Comparison of ENCODE assay signal across 8 cellular contexts in the genomic region with DNA sequence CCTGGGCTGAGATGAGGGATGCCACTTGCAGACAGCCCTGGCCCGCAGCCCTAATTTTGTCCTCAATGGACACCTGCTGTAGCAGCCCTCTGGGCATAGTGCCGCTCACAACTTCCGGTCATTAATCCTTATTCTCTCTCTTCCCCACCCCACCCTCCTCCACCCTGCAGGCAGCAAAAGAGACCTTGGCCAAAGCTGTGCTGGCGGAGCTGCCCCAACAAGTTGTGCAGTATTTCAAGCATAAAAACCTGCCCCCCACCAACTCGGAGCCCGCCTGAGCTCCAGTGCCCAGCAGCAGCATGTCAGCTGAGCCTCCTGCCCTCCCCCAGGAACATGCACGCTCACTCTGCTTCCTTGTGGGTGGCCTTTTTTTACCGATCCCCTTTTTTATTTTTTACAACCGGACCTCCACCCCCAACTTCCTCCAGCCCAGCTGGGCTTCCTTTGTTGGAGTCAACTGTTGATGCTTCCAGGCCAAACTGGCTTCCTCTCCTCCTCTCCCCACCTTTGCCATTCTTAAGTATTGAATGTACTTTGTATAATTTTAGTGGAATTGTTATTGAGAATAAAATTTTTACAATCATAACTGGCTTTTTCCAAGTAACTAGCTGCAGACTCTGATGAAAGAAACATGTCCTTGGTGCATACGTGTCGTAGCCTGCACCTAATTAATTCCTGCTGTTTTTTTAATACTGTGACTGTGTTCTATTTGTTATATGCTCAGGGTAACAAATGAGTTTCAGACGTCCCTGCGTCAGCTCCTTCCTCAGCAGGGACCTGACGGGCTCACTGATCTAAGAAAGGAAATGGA. TPM values are rescaled to one million over a fixed set of nuclear protein-coding genes. Genes with fewer than 3 reads are reported as not detected.
A peak's percentile ranks its signal among the peaks of the same experiment; 100 is the strongest.
DNase-seq lines count a peak whose midpoint lies in the region; TF ChIP-seq lines count a peak whose summit lies in the region.

No MANE protein-coding gene starts in this region.

- H3K4me3 ChIP-seq in AG10803 (ENCODE audit: low read length), result no peak overlapping the region
- no peak overlapping the region for H3K4me3 ChIP-seq in smooth muscle cell

- no peak overlapping the region for H3K27ac ChIP-seq in smooth muscle cell (ENCODE audit: low read depth)

- H3K9me3 ChIP-seq in smooth muscle cell (replicated peaks; ENCODE audit: low read depth), result no peaks in the 10 kb centered on the region

- no peak overlapping the region for H3K9ac ChIP-seq in smooth muscle cell (ENCODE audit: low read depth)

- 61% methylated on average over 14 of the region's 14 CpGs for WGBS in smooth muscle cell (ENCODE audit: low lambda C conversion rate)

- no peak overlapping the region for H2AFZ ChIP-seq in smooth muscle cell (ENCODE audit: low read depth)

- peak; percentile 82 for DNase-seq in AG10803 (ENCODE audit: low read depth)
- peak; percentile 18 to 67 for DNase-seq in dermis microvascular lymphatic vessel endothelial cell (ENCODE audit: low read depth in 2 of 2)
- peak; percentile 84 for DNase-seq in mesenteric fat pad (ENCODE audit: low spot score)
- DNase-seq in activated CD4-positive, CD25-positive, alpha-beta regulatory T cell (lab: John Stamatoyannopoulos, UW), result no peak
- no peak for DNase-seq in stimulated activated CD4-positive, alpha-beta T cell treated with anti-CD3 and anti-CD28 coated beads, Interleukin-2, amount 100 ng/mL, for 24 hours
- no peak for DNase-seq in amniotic stem cell (lab: John Stamatoyannopoulos, UW)
- DNase-seq in smooth muscle cell (lab: John Stamatoyannopoulos, UW; ENCODE audit: unreplicated experiment), result no peak

- no peaks in the 10 kb centered on the region for H3K79me2 ChIP-seq in smooth muscle cell (ENCODE audit: low read depth)

- no peaks in the 10 kb centered on the region for H3K36me3 ChIP-seq in smooth muscle cell (ENCODE audit: low read depth)

- H4K20me1 ChIP-seq in smooth muscle cell (ENCODE audit: low read depth), result no peaks in the 10 kb centered on the region

- no peaks in the 10 kb centered on the region for H3F3A ChIP-seq in smooth muscle cell (ENCODE audit: low read depth)

- no peak for TF ChIP-seq CTCF in AG10803 (conservative IDR thresholded peaks at IDR 0.05; ENCODE audit: low read length)
- no peak for TF ChIP-seq CTCF in smooth muscle cell (IDR thresholded peaks at IDR 0.05; ENCODE audit: borderline replicate concordance, insufficient read depth, poor library complexity, severe bottlenecking)

- H3K4me1 ChIP-seq in smooth muscle cell (ENCODE audit: low read depth), result peaks cover 7% of the 10 kb centered on the region

- peak; percentile 13; the same call in 1 of the 2 replicates for TF ChIP-seq RAD21 in Ishikawa (IDR thresholded peaks at IDR 0.05; ENCODE audit: low read depth)

- TF ChIP-seq EP300 in Ishikawa (IDR thresholded peaks at IDR 0.05; ENCODE audit: borderline replicate concordance), result peak; percentile 70; the same call in 1 of the 2 replicates

- no peak overlapping the region for H3K4me2 ChIP-seq in smooth muscle cell

- no peaks in the 10 kb centered on the region for H3K27me3 ChIP-seq in smooth muscle cell (ENCODE audit: low read depth)

TF ChIP-seq in Ishikawa, 13 proteins besides CTCF, POLR2A, EP300 and RAD21:
- TF ChIP-seq YY1 (IDR thresholded peaks at IDR 0.05; ENCODE audit: low read depth), result no peak
- 0 out of 2 replicates have a peak, but pooled peaks have one; percentile 40 for TF ChIP-seq TEAD4 (IDR thresholded peaks at IDR 0.05)
- TF ChIP-seq TCF12 (IDR thresholded peaks at IDR 0.05; ENCODE audit: low read depth), result peak; percentile 62; the same call in 1 of the 2 replicates
- 0 out of 2 replicates have a peak, but pooled peaks have one; percentile 7 for TF ChIP-seq CREB1 (IDR thresholded peaks at IDR 0.05; ENCODE audit: low read depth)
- TF ChIP-seq, protein P1, sequence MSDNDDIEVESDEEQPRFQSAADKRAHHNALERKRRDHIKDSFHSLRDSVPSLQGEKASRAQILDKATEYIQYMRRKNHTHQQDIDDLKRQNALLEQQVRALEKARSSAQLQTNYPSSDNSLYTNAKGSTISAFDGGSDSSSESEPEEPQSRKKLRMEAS (IDR thresholded peaks at IDR 0.05), result peak; percentile 25; the same call in 1 of the 2 replicates
- TF ChIP-seq EGR1 (IDR thresholded peaks at IDR 0.05), result 0 out of 2 replicates have a peak, but pooled peaks have one; percentile 12
- TF ChIP-seq TAF1 (IDR thresholded peaks at IDR 0.05; ENCODE audit: low read depth), result no peak
- TF ChIP-seq, protein P2, sequence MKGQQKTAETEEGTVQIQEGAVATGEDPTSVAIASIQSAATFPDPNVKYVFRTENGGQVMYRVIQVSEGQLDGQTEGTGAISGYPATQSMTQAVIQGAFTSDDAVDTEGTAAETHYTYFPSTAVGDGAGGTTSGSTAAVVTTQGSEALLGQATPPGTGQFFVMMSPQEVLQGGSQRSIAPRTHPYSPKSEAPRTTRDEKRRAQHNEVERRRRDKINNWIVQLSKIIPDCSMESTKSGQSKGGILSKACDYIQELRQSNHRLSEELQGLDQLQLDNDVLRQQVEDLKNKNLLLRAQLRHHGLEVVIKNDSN (IDR thresholded peaks at IDR 0.05), result peak; percentile 38

RNA-seq across cellular contexts. Expression of a gene that starts 38.3 kb away (rescaled TPM):
- total RNA-seq in dermis microvascular lymphatic vessel endothelial cell (50.8 and 51.0 TPM in 2 replicates), mesenteric fat pad (61.1 TPM), smooth muscle cell (68.7 and 104 TPM in 2 replicates)
- polyA plus RNA-seq in smooth muscle cell, result 58.1 and 82.1 TPM in 2 replicates

RNA-seq across cellular contexts. Expression of a gene that starts 38.5 kb away (rescaled TPM):
- total RNA-seq in dermis microvascular lymphatic vessel endothelial cell (43.6 and 43.8 TPM in 2 replicates), mesenteric fat pad (26.0 TPM), smooth muscle cell (57.1 and 58.0 TPM in 2 replicates)
- 42.0 and 43.5 TPM in 2 replicates for polyA plus RNA-seq in smooth muscle cell

RNA-seq across cellular contexts. Expression of a gene that starts 55.2 kb away (rescaled TPM):
- total RNA-seq in dermis microvascular lymphatic vessel endothelial cell (54.4 and 61.1 TPM in 2 replicates), mesenteric fat pad (60.1 TPM), smooth muscle cell (18.2 and 19.3 TPM in 2 replicates)
- polyA plus RNA-seq in smooth muscle cell, result 19.8 and 27.2 TPM in 2 replicates

Comparison
In these comparisons a context has a peak if more than half of its experiments do, and no peak if none do; other contexts are left out.
1. DNase-seq: peak in AG10803 (single experiment), dermis microvascular lymphatic vessel endothelial cell (2 of 2) and mesenteric fat pad (single experiment); none in activated CD4-positive, CD25-positive, alpha-beta regulatory T cell (0 of 4), stimulated activated CD4-positive, alpha-beta T cell treated with anti-CD3 and anti-CD28 coated beads, Interleukin-2, amount 100 ng/mL, for 24 hours (0 of 2), amniotic stem cell (single experiment) and smooth muscle cell (single experiment).